In genomic region chr19:42228640-42229039, GRCh38 we compare ENCODE assay signal across 1 cellular context.
TF ChIP-seq lines count a peak whose summit lies in the region.

No MANE protein-coding gene starts in this region.

TF ChIP-seq in A549, 52 proteins besides CTCF, POLR2A, EP300 and RAD21 (continued from another document):
- no peak for TF ChIP-seq FOSL2 (IDR thresholded peaks at IDR 0.05)
- TF ChIP-seq FOSL2 (CRISPR knock-in tag; IDR thresholded peaks at IDR 0.05), result no peak
- TF ChIP-seq EHF (CRISPR knock-in tag; IDR thresholded peaks at IDR 0.05), result no peak
- no peak for TF ChIP-seq NR3C1 (IDR thresholded peaks at IDR 0.05)
